ENCODE assay signal across 1 cellular context in genomic region chr2:170928036-170928823, GRCh38.
TF ChIP-seq lines count a peak whose summit lies in the region.

No MANE protein-coding gene starts in this region.

TF ChIP-seq in HepG2, 621 proteins besides CTCF, POLR2A, EP300 and RAD21 (continued from another document and continues in another):
- no peak for TF ChIP-seq PAXIP1 (CRISPR knock-in tag; conservative IDR thresholded peaks at IDR 0.05)
- TF ChIP-seq CBX2 (IDR thresholded peaks at IDR 0.05; ENCODE audit: low read depth, low read length): no peak
- no peak for TF ChIP-seq CBX2 (CRISPR knock-in tag; IDR thresholded peaks at IDR 0.05; ENCODE audit: low read depth)
- no peak for TF ChIP-seq ZNF30 (CRISPR knock-in tag; IDR thresholded peaks at IDR 0.05)
- TF ChIP-seq TP53 (CRISPR knock-in tag; conservative IDR thresholded peaks at IDR 0.05): 0 out of 2 replicates have a peak, but pooled peaks have one; percentile 57
- TF ChIP-seq STAT6 (CRISPR knock-in tag; IDR thresholded peaks at IDR 0.05; ENCODE audit: borderline replicate concordance): no peak; the same call in 1 of the 2 replicates
- no peak for TF ChIP-seq CCDC6 (CRISPR knock-in tag; IDR thresholded peaks at IDR 0.05)
- no peak for TF ChIP-seq DR1 (CRISPR knock-in tag; IDR thresholded peaks at IDR 0.05)
- TF ChIP-seq ZNF564 (CRISPR knock-in tag; IDR thresholded peaks at IDR 0.05): 0 out of 2 replicates have a peak, but pooled peaks have one; percentile 21
- 0 out of 2 replicates have a peak, but pooled peaks have one; percentile 1 for TF ChIP-seq ZNF251 (CRISPR knock-in tag; IDR thresholded peaks at IDR 0.05)
- TF ChIP-seq RORA (CRISPR knock-in tag; IDR thresholded peaks at IDR 0.05): no peak
- TF ChIP-seq ZXDC (CRISPR knock-in tag; IDR thresholded peaks at IDR 0.05): no peak
- no peak; the same call in 1 of the 2 replicates for TF ChIP-seq ZHX1 (CRISPR knock-in tag; IDR thresholded peaks at IDR 0.05; ENCODE audit: low read depth)
- peak; percentile 73; the same call in 1 of the 2 replicates for TF ChIP-seq ZBED4 (CRISPR knock-in tag; IDR thresholded peaks at IDR 0.05; ENCODE audit: borderline replicate concordance)
- TF ChIP-seq ZNF740 (CRISPR knock-in tag; IDR thresholded peaks at IDR 0.05): no peak
- no peak for TF ChIP-seq GPBP1L1 (CRISPR knock-in tag; IDR thresholded peaks at IDR 0.05)
- no peak for TF ChIP-seq ZNF501 (CRISPR knock-in tag; IDR thresholded peaks at IDR 0.05)
- TF ChIP-seq ZNF337 (CRISPR knock-in tag; IDR thresholded peaks at IDR 0.05; ENCODE audit: borderline replicate concordance, low read depth): no peak
- TF ChIP-seq NR2C2 (CRISPR knock-in tag; IDR thresholded peaks at IDR 0.05; ENCODE audit: borderline replicate concordance): no peak; the same call in 1 of the 2 replicates
- TF ChIP-seq ZNF329 (CRISPR knock-in tag; IDR thresholded peaks at IDR 0.05; ENCODE audit: low read depth): no peak
- TF ChIP-seq ZNF383 (CRISPR knock-in tag; IDR thresholded peaks at IDR 0.05; ENCODE audit: borderline replicate concordance): no peak
- TF ChIP-seq ZNF775 (CRISPR knock-in tag; IDR thresholded peaks at IDR 0.05; ENCODE audit: borderline replicate concordance): 0 out of 2 replicates have a peak, but pooled peaks have one; percentile 35
- TF ChIP-seq FOXO4 (CRISPR knock-in tag; conservative IDR thresholded peaks at IDR 0.05): no peak
- TF ChIP-seq ZFP36L1 (CRISPR knock-in tag; IDR thresholded peaks at IDR 0.05): no peak
- 0 out of 2 replicates have a peak, but pooled peaks have one; percentile 17 for TF ChIP-seq ZNF605 (CRISPR knock-in tag; IDR thresholded peaks at IDR 0.05)
- TF ChIP-seq ZFYVE20 (CRISPR knock-in tag; IDR thresholded peaks at IDR 0.05; ENCODE audit: borderline replicate concordance, low read depth): no peak
- TF ChIP-seq FOXO1 (CRISPR knock-in tag; IDR thresholded peaks at IDR 0.05): peak; percentile 30; the same call in 1 of the 2 replicates
- 0 out of 2 replicates have a peak, but pooled peaks have one; percentile 15 for TF ChIP-seq XBP1 (CRISPR knock-in tag; IDR thresholded peaks at IDR 0.05)
- no peak for TF ChIP-seq ATF7-NPFF (CRISPR knock-in tag; IDR thresholded peaks at IDR 0.05; ENCODE audit: low read depth)
- TF ChIP-seq SP1 (IDR thresholded peaks at IDR 0.05): no peak
- TF ChIP-seq SP1 (CRISPR knock-in tag; IDR thresholded peaks at IDR 0.05): no peak
- no peak for TF ChIP-seq ZNF121 (CRISPR knock-in tag; IDR thresholded peaks at IDR 0.05)
- TF ChIP-seq TRIM24 (CRISPR knock-in tag; IDR thresholded peaks at IDR 0.05): no peak
- no peak for TF ChIP-seq PRPF4 (IDR thresholded peaks at IDR 0.05; ENCODE audit: low read depth, low read length, poor library complexity, severe bottlenecking)
- no peak for TF ChIP-seq RNF2 (conservative IDR thresholded peaks at IDR 0.05; ENCODE audit: low read depth)
- no peak; the same call in 1 of the 2 replicates for TF ChIP-seq ZNF672 (CRISPR knock-in tag; IDR thresholded peaks at IDR 0.05)
